Comparison of ENCODE assay signal across 19 cellular contexts in the genomic region with DNA sequence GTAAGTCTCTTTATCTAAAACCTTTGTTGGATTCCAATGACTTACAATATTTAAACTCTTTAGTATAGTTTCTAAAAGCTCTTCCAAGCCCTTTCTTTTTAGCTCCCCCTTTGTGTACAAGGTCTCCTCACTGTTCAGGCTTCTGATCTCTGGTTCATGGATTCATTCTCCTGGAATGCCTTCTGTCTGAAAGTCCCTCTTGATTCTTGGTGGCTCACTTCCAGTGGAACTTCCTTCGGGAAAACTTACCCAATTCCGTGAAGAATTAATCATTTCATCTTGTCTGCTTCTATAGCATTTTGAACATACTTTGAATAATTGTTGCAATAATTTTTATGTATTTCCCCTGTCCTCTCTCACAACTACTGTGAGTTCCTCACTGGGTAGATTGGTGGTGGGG. TPM values are rescaled to one million over a fixed set of nuclear protein-coding genes. Genes with fewer than 3 reads are reported as not detected.
A peak's percentile ranks its signal among the peaks of the same experiment; 100 is the strongest.
DNase-seq lines count a peak whose midpoint lies in the region; ATAC-seq and TF ChIP-seq lines count a peak whose summit lies in the region.
"Had no signal": no experiment of that assay in that cellular context is flagged by ENCODE, and none has a peak within 500 bp of the region (broad histone marks: within the 10 kb centered on the region; RNA-seq: fewer than 3 reads in every experiment).

No MANE protein-coding gene starts in this region.

- peaks cover 14% of the 10 kb centered on the region for H3K36me3 ChIP-seq in OCI-LY3 (replicated peaks; ENCODE audit: low read depth, low read length)
- H3K36me3 ChIP-seq in fibroblast of lung (ENCODE audit: control insufficient read depth, insufficient read depth, low read length): no peaks in the 10 kb centered on the region
- H3K36me3 ChIP-seq in trophoblast cell (ENCODE audit: control insufficient read depth in 1 of 2, insufficient read depth in 2 of 2, low read length in 2 of 2): no peaks in the 10 kb centered on the region
- H3K36me3 ChIP-seq: cardiac muscle cell, neutrophil, right lobe of liver had no signal

- H4K20me1 ChIP-seq in OCI-LY3 (ENCODE audit: insufficient read depth, low read length) (peaks cover 60% of the 10 kb centered on the region), fibroblast of lung (ENCODE audit: control insufficient read depth, extremely low read depth, insufficient read depth, low read length) (no peaks in the 10 kb centered on the region)

- no peak overlapping the region for H3K23ac ChIP-seq in trophoblast cell (ENCODE audit: low read length)

- no peak overlapping the region for H2AFZ ChIP-seq in OCI-LY3 (ENCODE audit: low read depth, low read length)
- no peak overlapping the region for H2AFZ ChIP-seq in fibroblast of lung (ENCODE audit: low read length)
- no peak overlapping the region for H2AFZ ChIP-seq in trophoblast cell (ENCODE audit: insufficient read depth, low read length, poor library complexity)

- peak overlapping the region; percentile 83 for H3K4ac ChIP-seq in trophoblast cell (ENCODE audit: low read depth, low read length)

- H3K18ac ChIP-seq in trophoblast cell (ENCODE audit: low read length): no peak overlapping the region

- peak overlapping the region; percentile 81 for H3K4me3 ChIP-seq in OCI-LY3 (ENCODE audit: low read length)
- H3K4me3 ChIP-seq in fibroblast of lung (replicated peaks in 1 of 4; ENCODE audit: control extremely low read depth in 1 of 4, insufficient read depth in 1 of 4, low read depth in 3 of 4, low read length in 4 of 4): no peak overlapping the region
- H3K4me3 ChIP-seq in trophoblast cell (ENCODE audit: low read depth, low read length): no peak overlapping the region
- H3K4me3 ChIP-seq: cardiac muscle cell, right lobe of liver had no signal

- H3K79me1 ChIP-seq in trophoblast cell (ENCODE audit: low read length): peaks cover 11% of the 10 kb centered on the region

- POLR2A ChIA-PET in WTC11 (lab: Charles Lee): no interaction called here

- TF ChIP-seq CTCF in OCI-LY3 (IDR thresholded peaks at IDR 0.05; ENCODE audit: low read depth, low read length) (no peak), fibroblast of lung (conservative IDR thresholded peaks at IDR 0.05 in 1 of 2, IDR thresholded peaks at IDR 0.05 in 1 of 2; ENCODE audit: low read depth in 1 of 2, low read length in 2 of 2) (no peak), WTC11 (IDR thresholded peaks at IDR 0.05) (no peak)

- H4K8ac ChIP-seq in trophoblast cell (ENCODE audit: low read depth, low read length): no peak overlapping the region

- CTCF ChIA-PET in WTC11 (lab: Charles Lee): no interaction called here

- H3K4me2 ChIP-seq in OCI-LY3 (ENCODE audit: low read length): peak overlapping the region; percentile 94
- no peak overlapping the region for H3K4me2 ChIP-seq in fibroblast of lung (ENCODE audit: extremely low read depth, insufficient read depth, low read length)
- H3K4me2 ChIP-seq in trophoblast cell (ENCODE audit: low read length): no peak overlapping the region

- H2BK12ac ChIP-seq in trophoblast cell (ENCODE audit: low read length): no peak overlapping the region

- peak overlapping the region; percentile 86; the same call in 1 of the 2 replicates for H3K9ac ChIP-seq in OCI-LY3 (ENCODE audit: low read length)
- H3K9ac ChIP-seq in fibroblast of lung (ENCODE audit: insufficient read depth, low read length): no peak overlapping the region
- no peak overlapping the region for H3K9ac ChIP-seq in trophoblast cell (ENCODE audit: low read length)

- H3K9me3 ChIP-seq in OCI-LY3 (ENCODE audit: insufficient read depth, low read length) (no peaks in the 10 kb centered on the region), fibroblast of lung (ENCODE audit: control insufficient read depth, insufficient read depth, low read depth, low read length) (no peaks in the 10 kb centered on the region), trophoblast cell (ENCODE audit: insufficient read depth, low read depth, low read length) (no peaks in the 10 kb centered on the region)
- H3K9me3 ChIP-seq: neutrophil, right lobe of liver had no signal

- H4K12ac ChIP-seq in trophoblast cell (ENCODE audit: low read depth, low read length): no peak overlapping the region

- peaks cover 63% of the 10 kb centered on the region for H3K4me1 ChIP-seq in OCI-LY3 (ENCODE audit: low read length)
- no peaks in the 10 kb centered on the region for H3K4me1 ChIP-seq in fibroblast of lung (ENCODE audit: control insufficient read depth, extremely low read depth, insufficient read depth, low read length)
- H3K4me1 ChIP-seq in trophoblast cell (ENCODE audit: control insufficient read depth in 1 of 2, insufficient read depth in 2 of 2, low read length in 2 of 2): peaks cover 0 to 7% of the 10 kb centered on the region in 2 experiments

- H3K9me3 Mint-ChIP-seq in WTC11: no peaks in the 10 kb centered on the region
- H3K9me3 Mint-ChIP-seq: activated CD4-positive, alpha-beta memory T cell treated with anti-CD3 and anti-CD28 coated beads, Interleukin-2, amount 10 ng/mL, durations not matched to agents 7 days and 5 days; activated T-cell treated with anti-CD3 and anti-CD28 coated beads, Interleukin-2, amount 50 U/mL, for 72 hours had no signal

- H3K79me2 ChIP-seq in OCI-LY3 (ENCODE audit: low read length) (peaks cover 82% of the 10 kb centered on the region), fibroblast of lung (ENCODE audit: control insufficient read depth, insufficient read depth, low read length) (no peaks in the 10 kb centered on the region), trophoblast cell (ENCODE audit: control insufficient read depth, insufficient read depth, low read length, poor library complexity) (peaks cover 6% of the 10 kb centered on the region)

- H3K27me3 Mint-ChIP-seq in WTC11 (ENCODE audit: low read depth): peaks cover 7% of the 10 kb centered on the region

- peaks cover 14% of the 10 kb centered on the region for H3K4me1 Mint-ChIP-seq in WTC11

- no CpG with 5 or more reads among the region's 2 CpGs for WGBS in trophoblast cell (ENCODE audit: extremely low coverage, insufficient coverage, insufficient read length)

- H3K27me3 ChIP-seq in OCI-LY3 (ENCODE audit: low read depth, low read length) (no peaks in the 10 kb centered on the region), fibroblast of lung (ENCODE audit: control insufficient read depth, insufficient read depth, low read length) (no peaks in the 10 kb centered on the region), trophoblast cell (ENCODE audit: insufficient read depth, low read length) (no peaks in the 10 kb centered on the region)
- H3K27me3 ChIP-seq: cardiac muscle cell, neutrophil, right lobe of liver had no signal

- H2BK5ac ChIP-seq in trophoblast cell (ENCODE audit: low read depth, low read length, poor library complexity): no peak overlapping the region

- no peak overlapping the region for H2BK120ac ChIP-seq in trophoblast cell (ENCODE audit: insufficient read depth, low read length, poor library complexity)

- no peak for ATAC-seq in WTC11
- ATAC-seq in GM21619 (IDR thresholded peaks at IDR 0.05; ENCODE audit: unreplicated experiment): no peak
- ATAC-seq: activated T-cell treated with anti-CD3 and anti-CD28 coated beads, Interleukin-2, amount 50 U/mL, for 72 hours; right lobe of liver had no signal

- H2AK5ac ChIP-seq in trophoblast cell (ENCODE audit: low read length): no peak overlapping the region

- H4K91ac ChIP-seq in trophoblast cell (ENCODE audit: low read depth, low read length): no peak overlapping the region

- no peaks in the 10 kb centered on the region for H3K36me3 Mint-ChIP-seq in WTC11
- H3K36me3 Mint-ChIP-seq: activated naive CD8-positive, alpha-beta T cell had no signal

- no peak overlapping the region for H3K4me3 Mint-ChIP-seq in WTC11
- H3K4me3 Mint-ChIP-seq: activated CD4-positive, alpha-beta memory T cell treated with anti-CD3 and anti-CD28 coated beads, Interleukin-2, amount 10 ng/mL, durations not matched to agents 7 days and 5 days; activated naive CD8-positive, alpha-beta T cell; activated T-cell treated with anti-CD3 and anti-CD28 coated beads, Interleukin-2, amount 50 U/mL, for 72 hours had no signal

- H3K27ac Mint-ChIP-seq in WTC11: no peak overlapping the region
- H3K27ac Mint-ChIP-seq: activated CD4-positive, alpha-beta memory T cell treated with anti-CD3 and anti-CD28 coated beads, Interleukin-2, amount 10 ng/mL, durations not matched to agents 7 days and 5 days; activated naive CD8-positive, alpha-beta T cell; activated T-cell treated with anti-CD3 and anti-CD28 coated beads, Interleukin-2, amount 50 U/mL, for 72 hours had no signal

- H3K27ac ChIP-seq in OCI-LY3 (ENCODE audit: low read length): peak overlapping the region; percentile 97; the same call in 1 of the 2 replicates
- no peak overlapping the region for H3K27ac ChIP-seq in fibroblast of lung (ENCODE audit: insufficient read depth, low read length)
- H3K27ac ChIP-seq in trophoblast cell (ENCODE audit: low read depth, low read length): no peak overlapping the region
- H3K27ac ChIP-seq: cardiac muscle cell, right lobe of liver had no signal

- no peak overlapping the region for H3K14ac ChIP-seq in trophoblast cell (ENCODE audit: low read length)

- DNase-seq in EH (ENCODE audit: low read depth) (peak; percentile 87), fibroblast of lung (ENCODE audit: low read depth in 2 of 2) (peak; percentile 35 to 74), trophoblast cell (peak; percentile 16 to 66), ecto neural progenitor cell (ENCODE audit: low spot score) (no peak), WTC11 (ENCODE audit: low spot score) (no peak)
- DNase-seq in activated CD4-positive, CD25-positive, alpha-beta regulatory T cell treated with anti-CD3 and anti-CD28 coated beads, Interleukin-2, amount 50 U/mL, for 72 hours: no peak
- DNase-seq: activated CD4-positive, alpha-beta memory T cell treated with anti-CD3 and anti-CD28 coated beads, Interleukin-2, amount 10 ng/mL, durations not matched to agents 7 days and 5 days; activated T-cell treated with anti-CD3 and anti-CD28 coated beads, Interleukin-2, amount 50 U/mL, for 72 hours; effector CD8-positive, alpha-beta T cell; KBM-7; NCI-H1105; NCI-H82; right lobe of liver; substantia nigra had no signal

TF ChIP-seq in WTC11, 78 proteins besides CTCF, POLR2A, EP300 and RAD21:
- no peak for TF ChIP-seq NFYB (CRISPR knock-in tag; conservative IDR thresholded peaks at IDR 0.05; ENCODE audit: low read depth)

RNA-seq across cellular contexts. Expression of gene ARHGAP24, which starts 3.6 kb away (rescaled TPM):
- total RNA-seq in fibroblast of lung (39.3 and 40.5 TPM in 2 replicates), WTC11 (2021) (1.2 to 2.1 TPM (median 1.4 TPM) in 3 replicates)
- 14.4 and 15.9 TPM in 2 replicates for polyA plus RNA-seq in fibroblast of lung
- polyA plus RNA-seq in fibroblast of lung (2012): 7.3 and 9.3 TPM in 2 replicates
- 5.0 and 6.0 TPM in 2 replicates for polyA minus RNA-seq in fibroblast of lung (ENCODE audit: low replicate concordance)
- polyA plus RNA-seq in trophoblast cell (2013): 24.0 and 25.9 TPM in 2 replicates
- total RNA-seq: activated CD4-positive, alpha-beta memory T cell treated with anti-CD3 and anti-CD28 coated beads, Interleukin-2, amount 10 ng/mL, durations not matched to agents 7 days and 5 days; activated T-cell treated with anti-CD3 and anti-CD28 coated beads, Interleukin-2, amount 50 U/mL, for 72 hours had no signal

Comparison
In these comparisons a context has a peak if more than half of its experiments do, and no peak if none do; other contexts are left out.
1. DNase-seq: peak in EH (single experiment), fibroblast of lung (2 of 2) and trophoblast cell (2 of 2); none in ecto neural progenitor cell (single experiment), activated CD4-positive, CD25-positive, alpha-beta regulatory T cell treated with anti-CD3 and anti-CD28 coated beads, Interleukin-2, amount 50 U/mL, for 72 hours (single experiment) and WTC11 (single experiment).
2. RNA of gene ARHGAP24, which starts 3.6 kb away (total RNA-seq): 39.3 to 40.5 TPM in fibroblast of lung; 1.2 to 2.1 TPM in WTC11; every median in the first group is over 10 times any median in the second.